In the genomic region with DNA sequence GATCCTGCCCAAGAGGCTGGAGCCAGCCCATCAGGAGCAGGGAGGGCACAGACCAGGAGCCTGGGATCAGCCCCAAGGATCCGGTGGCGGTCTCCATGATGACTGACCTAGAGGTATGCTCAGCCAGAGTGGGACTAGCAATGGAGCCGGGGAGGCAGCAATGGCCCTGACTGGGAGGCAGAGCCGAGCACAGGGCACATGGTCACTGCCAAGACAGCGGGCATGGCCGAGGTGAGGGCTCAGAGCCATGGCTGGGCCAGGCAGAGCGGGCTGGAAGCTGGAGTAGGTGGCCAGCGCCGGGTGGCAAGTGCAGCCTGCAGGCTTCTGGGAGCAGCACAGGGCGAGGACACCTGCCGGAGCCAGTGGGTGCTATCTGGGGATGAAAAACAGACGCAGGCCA, we compare ENCODE assay signal across 21 cellular contexts.
"Had no signal": no experiment of that assay in that cellular context is flagged by ENCODE, and none has a peak within 500 bp of the region (broad histone marks: within the 10 kb centered on the region; RNA-seq: fewer than 3 reads in every experiment).

No MANE protein-coding gene starts in this region.

- H3K9me3 ChIP-seq: SK-N-SH had no signal

- H3K9ac ChIP-seq: SK-N-SH had no signal

- H3K4me2 ChIP-seq: SK-N-SH had no signal

- H3K27ac ChIP-seq: RWPE1 had no signal

- DNase-seq: KBM-7; MV-4-11; NCI-H1048; NCI-H1105; NCI-H1417; NCI-H1436 treated with DMSO at 0.1 percent for 48 hours; NCI-H1694; NCI-H187 treated with DMSO at 0.1 percent for 48 hours; NCI-H2029 treated with DMSO at 0.1 percent for 48 hours; NCI-H2171; NCI-H226; NCI-H446; NCI-H510A; NCI-H524 treated with DMSO at 0.1 percent for 48 hours; NCI-H69; NCI-H774; NK-92 treated with Interleukin-12 subunit alpha and Interleukin-12 subunit beta, amount 100 ng/mL, for 24 hours; PC-3; SHP77; SK-N-SH had no signal
